In genomic region chr15:77544162-77544561, GRCh38 we compare ENCODE assay signal across 19 cellular contexts.
A peak's percentile ranks its signal among the peaks of the same experiment; 100 is the strongest.
DNase-seq lines count a peak whose midpoint lies in the region; ATAC-seq, FAIRE-seq and TF ChIP-seq lines count a peak whose summit lies in the region.
"Had no signal": no experiment of that assay in that cellular context is flagged by ENCODE, and none has a peak within 500 bp of the region (broad histone marks: within the 10 kb centered on the region; RNA-seq: fewer than 3 reads in every experiment).

No MANE protein-coding gene starts in this region.

- no peak for ATAC-seq in activated naive CD8-positive, alpha-beta T cell treated with anti-CD3 and anti-CD28 coated beads, Interleukin-2, amount 10 ng/mL, durations not matched to agents 7 days and 5 days (ENCODE audit: low read depth)
- ATAC-seq in activated naive CD8-positive, alpha-beta T cell treated with anti-CD3 and anti-CD28 coated beads, Interleukin-2, amount 50 U/mL, for 24 hours: no peak
- ATAC-seq in Panc1 (no peak), HG03432 (IDR thresholded peaks at IDR 0.05; ENCODE audit: unreplicated experiment) (no peak)

- peaks cover 4% of the 10 kb centered on the region for H3K9me3 Mint-ChIP-seq in activated naive CD8-positive, alpha-beta T cell treated with anti-CD3 and anti-CD28 coated beads, Interleukin-2, amount 10 ng/mL, durations not matched to agents 7 days and 5 days
- no peaks in the 10 kb centered on the region for H3K9me3 Mint-ChIP-seq in activated naive CD8-positive, alpha-beta T cell treated with anti-CD3 and anti-CD28 coated beads, Interleukin-2, amount 50 U/mL, for 24 hours

- no peak overlapping the region for H3K9ac ChIP-seq in kidney (ENCODE audit: low read length in 2 of 2)

- H3K4me1 ChIP-seq in Panc1 (ENCODE audit: control insufficient read depth, insufficient read depth, low read length) (peaks cover 53% of the 10 kb centered on the region), kidney (ENCODE audit: control insufficient read depth in 1 of 2, insufficient read depth in 1 of 2, low read depth in 1 of 2, low read length in 2 of 2) (peaks cover 3 to 5% of the 10 kb centered on the region in 2 donors), spleen (peaks cover 12 to 68% (median 34%) of the 10 kb centered on the region in 6 donors)

- POLR2A ChIA-PET in activated naive CD8-positive, alpha-beta T cell treated with anti-CD3 and anti-CD28 coated beads, Interleukin-2, amount 10 ng/mL, durations not matched to agents 7 days and 5 days (lab: Charles Lee): interaction anchor here (1.3 kb wide), 1 partner anchor 125 kb away, joined by 3 read pairs; no protein-coding TSS in a partner anchor
- POLR2A ChIA-PET in Panc1 (lab: Charles Lee): no interaction called here

- no peaks in the 10 kb centered on the region for H3K36me3 Mint-ChIP-seq in activated naive CD8-positive, alpha-beta T cell treated with anti-CD3 and anti-CD28 coated beads, Interleukin-2, amount 10 ng/mL, durations not matched to agents 7 days and 5 days
- no peaks in the 10 kb centered on the region for H3K36me3 Mint-ChIP-seq in activated naive CD8-positive, alpha-beta T cell treated with anti-CD3 and anti-CD28 coated beads, Interleukin-2, amount 50 U/mL, for 24 hours (ENCODE audit: low read depth)

- 67 to 80% (median 69%) methylated on average over 7 to 8 of the region's 8 CpGs for WGBS in spleen, 5 donors

- H3K4me3 ChIP-seq in Panc1 (ENCODE audit: low read depth in 2 of 2, low read length in 2 of 2): no peak overlapping the region
- no peak overlapping the region for H3K4me3 ChIP-seq in kidney (ENCODE audit: low read length in 2 of 2)
- no peak overlapping the region for H3K4me3 ChIP-seq in spleen

- H3K27ac ChIP-seq in Panc1 (ENCODE audit: low read length) (peak overlapping the region; percentile 90), kidney (ENCODE audit: low read depth in 2 of 2, low read length in 2 of 2) (no peak overlapping the region), spleen (peak overlapping the region in 5 of 8 donors; percentile 33 to 80 (median 78))
- H3K27ac ChIP-seq: C4-2B, epithelial cell of prostate, GM23248 had no signal

- no TSS peak for BruUV-seq in Panc1 (replicated peaks; lab: Mats Ljungman, UMichigan)

- H3K4me3 Mint-ChIP-seq in activated naive CD8-positive, alpha-beta T cell treated with anti-CD3 and anti-CD28 coated beads, Interleukin-2, amount 10 ng/mL, durations not matched to agents 7 days and 5 days: peak overlapping the region; percentile 81
- no peak overlapping the region for H3K4me3 Mint-ChIP-seq in activated naive CD8-positive, alpha-beta T cell treated with anti-CD3 and anti-CD28 coated beads, Interleukin-2, amount 50 U/mL, for 24 hours

- in situ Hi-C loops in Panc1 (cut with HindIII; ENCODE audit: low pct_unique_long_range_greater_than_20kb, low sequenced_read_pairs): no loop called here

- H3K27me3 ChIP-seq in Panc1 (ENCODE audit: control insufficient read depth, insufficient read depth, low read length) (no peaks in the 10 kb centered on the region), spleen (replicated peaks in 1 of 7) (no peaks in the 10 kb centered on the region)
- H3K27me3 ChIP-seq: ovary had no signal

- no peak for TF ChIP-seq POLR2A in spleen (IDR thresholded peaks at IDR 0.05)

- H3K27ac Mint-ChIP-seq in activated naive CD8-positive, alpha-beta T cell treated with anti-CD3 and anti-CD28 coated beads, Interleukin-2, amount 10 ng/mL, durations not matched to agents 7 days and 5 days: no peak overlapping the region
- H3K27ac Mint-ChIP-seq in activated naive CD8-positive, alpha-beta T cell treated with anti-CD3 and anti-CD28 coated beads, Interleukin-2, amount 50 U/mL, for 24 hours: no peak overlapping the region

- peaks cover 21% of the 10 kb centered on the region for H3K4me1 Mint-ChIP-seq in activated naive CD8-positive, alpha-beta T cell treated with anti-CD3 and anti-CD28 coated beads, Interleukin-2, amount 10 ng/mL, durations not matched to agents 7 days and 5 days
- H3K4me1 Mint-ChIP-seq in activated naive CD8-positive, alpha-beta T cell treated with anti-CD3 and anti-CD28 coated beads, Interleukin-2, amount 50 U/mL, for 24 hours: peaks cover 4% of the 10 kb centered on the region

- no peak for DNase-seq in activated naive CD8-positive, alpha-beta T cell treated with anti-CD3 and anti-CD28 coated beads, Interleukin-2, amount 10 ng/mL, durations not matched to agents 7 days and 5 days
- DNase-seq in activated naive CD8-positive, alpha-beta T cell treated with anti-CD3 and anti-CD28 coated beads, Interleukin-2, amount 50 U/mL, for 24 hours: no peak
- DNase-seq in Panc1 (ENCODE audit: low read depth, low spot score) (no peak), kidney (peak; percentile 56), spleen (peak; percentile 68), CD1c-positive myeloid dendritic cell (ENCODE audit: extremely low spot score) (no peak)
- DNase-seq in activated effector memory CD4-positive, alpha-beta T cell treated with anti-CD3 and anti-CD28 coated beads, Interleukin-2, amount 50 U/mL, for 16 hours: no peak
- DNase-seq: activated CD4-positive, alpha-beta T cell treated with anti-CD3 and anti-CD28 coated beads for 4 hours; activated gamma-delta T cell; foreskin fibroblast; GM23248; NCI-H1105; NCI-H446; ovary had no signal

- CTCF ChIA-PET in Panc1 (lab: Charles Lee): interaction anchor here (0.6 to 2.7 kb wide), 7 partner anchors 47 to 442 kb away, joined by 3 to 14 read pairs (median 7); no protein-coding TSS in a partner anchor

- H3K36me3 ChIP-seq in Panc1 (ENCODE audit: control insufficient read depth, insufficient read depth, low read length) (no peaks in the 10 kb centered on the region; the same call in 1 of the 2 replicates), kidney (ENCODE audit: control insufficient read depth in 1 of 2, insufficient read depth in 2 of 2, low read length in 2 of 2) (no peaks in the 10 kb centered on the region), spleen (no peaks in the 10 kb centered on the region)
- H3K36me3 ChIP-seq: ovary had no signal

- TF ChIP-seq CTCF in Panc1 (IDR thresholded peaks at IDR 0.05) (no peak), kidney (IDR thresholded peaks at IDR 0.05; ENCODE audit: borderline replicate concordance, extremely low read depth, insufficient read depth) (no peak), spleen (IDR thresholded peaks at IDR 0.05 in 8 of 11, conservative IDR thresholded peaks at IDR 0.05 in 3 of 11) (no peak)

- H3K9me3 ChIP-seq in Panc1 (ENCODE audit: control insufficient read depth, insufficient read depth, low read depth, low read length) (peaks cover 2% of the 10 kb centered on the region; the same call in 1 of the 2 replicates), kidney (ENCODE audit: control insufficient read depth in 1 of 2, low read length in 2 of 2) (no peaks in the 10 kb centered on the region), spleen (no peaks in the 10 kb centered on the region)
- H3K9me3 ChIP-seq: ovary had no signal

- FAIRE-seq in kidney (lab: Jason Lieb, UNC): no peak
- FAIRE-seq: GM19239, TTC549 had no signal

- peaks cover 18% of the 10 kb centered on the region for H3K27me3 Mint-ChIP-seq in activated naive CD8-positive, alpha-beta T cell treated with anti-CD3 and anti-CD28 coated beads, Interleukin-2, amount 10 ng/mL, durations not matched to agents 7 days and 5 days
- H3K27me3 Mint-ChIP-seq in activated naive CD8-positive, alpha-beta T cell treated with anti-CD3 and anti-CD28 coated beads, Interleukin-2, amount 50 U/mL, for 24 hours: peaks cover 4% of the 10 kb centered on the region

- intact Hi-C loops in Panc1 (cut with micrococcal nuclease; ENCODE audit: unreplicated experiment): loop anchor here (5.0 kb wide), 1 partner anchor 517 kb away; no protein-coding TSS in a partner anchor
- intact Hi-C loops in kidney (cut with DNase I): loop anchor here (5.0 to 10.0 kb wide), 2 partner anchors 429 to 522 kb away; no protein-coding TSS in a partner anchor
- intact Hi-C loops in spleen (cut with DNase I; ENCODE audit: low total_unique reads): loop anchor here (5.0 to 10.0 kb wide), 2 partner anchors 427 to 519 kb away; no protein-coding TSS in a partner anchor

Comparison
In these comparisons a context has a peak if more than half of its experiments do, and no peak if none do; other contexts are left out.
1. DNase-seq: peak in kidney (single experiment) and spleen (single experiment); none in activated naive CD8-positive, alpha-beta T cell treated with anti-CD3 and anti-CD28 coated beads, Interleukin-2, amount 10 ng/mL, durations not matched to agents 7 days and 5 days (single experiment), activated naive CD8-positive, alpha-beta T cell treated with anti-CD3 and anti-CD28 coated beads, Interleukin-2, amount 50 U/mL, for 24 hours (single experiment), Panc1 (single experiment), CD1c-positive myeloid dendritic cell (single experiment) and activated effector memory CD4-positive, alpha-beta T cell treated with anti-CD3 and anti-CD28 coated beads, Interleukin-2, amount 50 U/mL, for 16 hours (single experiment).
2. H3K27ac ChIP-seq: peak in Panc1 (single experiment) and spleen (5 of 8); none in kidney (0 of 2).